In the genomic region with DNA sequence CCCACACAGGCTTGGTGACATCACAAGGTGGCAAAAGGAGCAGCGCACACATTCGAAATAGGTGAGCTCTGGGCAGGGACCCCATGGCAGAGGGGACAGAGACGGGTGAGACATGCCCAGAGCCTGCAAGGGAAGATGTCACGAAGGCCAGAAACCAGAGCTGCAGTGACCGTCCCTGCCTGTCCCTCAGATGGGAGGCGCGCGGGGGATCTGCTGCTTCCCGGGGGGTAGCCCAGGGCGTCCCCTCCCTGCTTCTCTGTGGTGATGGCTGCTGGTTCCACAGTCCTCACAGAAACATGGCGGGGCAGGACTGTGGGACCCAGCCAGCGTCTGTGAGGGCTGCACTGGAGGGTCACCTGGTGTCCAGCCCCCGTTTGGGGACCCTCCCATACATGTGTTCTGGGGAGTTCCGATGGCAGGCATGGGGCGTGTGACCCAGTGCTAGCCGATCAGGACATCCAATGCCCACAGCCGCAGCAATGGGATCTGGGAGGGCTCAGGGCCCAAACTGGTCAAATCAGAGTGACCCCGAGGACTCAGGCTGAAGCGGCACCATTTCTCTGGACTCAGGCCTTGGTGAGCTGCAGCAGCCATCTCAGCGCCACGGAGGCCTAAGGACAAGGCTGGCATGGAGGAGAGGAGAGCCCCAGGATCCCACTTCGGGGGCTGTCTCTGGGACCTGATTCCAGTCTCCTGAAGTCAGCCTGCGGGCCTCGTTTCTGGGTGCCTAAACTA, we compare ENCODE assay signal across 25 cellular contexts.
"Had no signal": no experiment of that assay in that cellular context is flagged by ENCODE, and none has a peak within 500 bp of the region (broad histone marks: within the 10 kb centered on the region; RNA-seq: fewer than 3 reads in every experiment).

No MANE protein-coding gene starts in this region.

- H3K27me3 ChIP-seq: breast epithelium, esophagus muscularis mucosa, heart right ventricle, left lung, right lobe of liver, uterus had no signal

- H3K4me1 ChIP-seq: breast epithelium, right lobe of liver, uterus had no signal

- H3K4me3 ChIP-seq: breast epithelium, esophagus muscularis mucosa, heart right ventricle, left lung, lung, right lobe of liver, uterus had no signal

- H3K36me3 ChIP-seq: breast epithelium, uterus had no signal

- H3K27ac ChIP-seq: breast epithelium, esophagus muscularis mucosa, foreskin keratinocyte, heart right ventricle, left lung, right lobe of liver, uterus, VCaP had no signal

- H3K9me3 ChIP-seq: breast epithelium, esophagus muscularis mucosa, heart right ventricle, left lung, right lobe of liver, uterus had no signal

- H3K36me3 Mint-ChIP-seq: type B pancreatic cell had no signal

- H3K27ac Mint-ChIP-seq: activated naive CD4-positive, alpha-beta T cell treated with anti-CD3 and anti-CD28 coated beads, Interleukin-2, amount 50 U/mL, for 24 hours; activated naive CD8-positive, alpha-beta T cell treated with anti-CD3 and anti-CD28 coated beads, Interleukin-2, amount 50 U/mL, for 24 hours; dendritic cell treated with granulocyte-macrophage colony-stimulating factor and Interleukin-4, amounts not matched to agents 40 ng/mL and 50 ng/mL, for 4 days; stimulated activated effector memory CD8-positive, alpha-beta T cell treated with anti-CD3 and anti-CD28 coated beads, Interleukin-12 subunit alpha, Interleukin-12 subunit beta, amount 100 ng/mL, for 72 hours; stimulated activated naive CD8-positive, alpha-beta T cell treated with anti-CD3 and anti-CD28 coated beads, Interleukin-15, Interleukin-2, amounts not matched to agents 100 ng/mL and 50 ng/mL, for 24 hours had no signal

- H3K4me3 Mint-ChIP-seq: activated naive CD4-positive, alpha-beta T cell treated with anti-CD3 and anti-CD28 coated beads, Interleukin-2, amount 50 U/mL, for 24 hours; activated naive CD8-positive, alpha-beta T cell treated with anti-CD3 and anti-CD28 coated beads, Interleukin-2, amount 50 U/mL, for 24 hours; dendritic cell treated with granulocyte-macrophage colony-stimulating factor and Interleukin-4, amounts not matched to agents 40 ng/mL and 50 ng/mL, for 4 days; stimulated activated effector memory CD8-positive, alpha-beta T cell treated with anti-CD3 and anti-CD28 coated beads, Interleukin-12 subunit alpha, Interleukin-12 subunit beta, amount 100 ng/mL, for 72 hours; stimulated activated naive CD8-positive, alpha-beta T cell treated with anti-CD3 and anti-CD28 coated beads, Interleukin-15, Interleukin-2, amounts not matched to agents 100 ng/mL and 50 ng/mL, for 24 hours; type B pancreatic cell had no signal

- H3K9me3 Mint-ChIP-seq: activated naive CD4-positive, alpha-beta T cell treated with anti-CD3 and anti-CD28 coated beads, Interleukin-2, amount 50 U/mL, for 24 hours; activated naive CD8-positive, alpha-beta T cell treated with anti-CD3 and anti-CD28 coated beads, Interleukin-2, amount 50 U/mL, for 24 hours; dendritic cell treated with granulocyte-macrophage colony-stimulating factor and Interleukin-4, amounts not matched to agents 40 ng/mL and 50 ng/mL, for 4 days; stimulated activated effector memory CD8-positive, alpha-beta T cell treated with anti-CD3 and anti-CD28 coated beads, Interleukin-12 subunit alpha, Interleukin-12 subunit beta, amount 100 ng/mL, for 72 hours; stimulated activated naive CD8-positive, alpha-beta T cell treated with anti-CD3 and anti-CD28 coated beads, Interleukin-15, Interleukin-2, amounts not matched to agents 100 ng/mL and 50 ng/mL, for 24 hours; type B pancreatic cell had no signal

- H3K27me3 Mint-ChIP-seq: activated naive CD4-positive, alpha-beta T cell treated with anti-CD3 and anti-CD28 coated beads, Interleukin-2, amount 50 U/mL, for 24 hours; activated naive CD8-positive, alpha-beta T cell treated with anti-CD3 and anti-CD28 coated beads, Interleukin-2, amount 50 U/mL, for 24 hours; dendritic cell treated with granulocyte-macrophage colony-stimulating factor and Interleukin-4, amounts not matched to agents 40 ng/mL and 50 ng/mL, for 4 days had no signal

- ATAC-seq: activated CD4-positive, CD25-positive, alpha-beta regulatory T cell treated with anti-CD3 and anti-CD28 coated beads, Interleukin-2, amount 50 U/mL, for 24 hours; activated naive CD8-positive, alpha-beta T cell treated with anti-CD3 and anti-CD28 coated beads, Interleukin-2, amount 50 U/mL, for 24 hours; foreskin keratinocyte; heart right ventricle; left lung; stimulated activated effector memory CD8-positive, alpha-beta T cell treated with anti-CD3 and anti-CD28 coated beads, Interleukin-12 subunit alpha, Interleukin-12 subunit beta, amount 100 ng/mL, for 72 hours had no signal

- DNase-seq: activated CD4-positive, alpha-beta T cell treated with anti-CD3 and anti-CD28 coated beads for 48 hours; activated CD4-positive, alpha-beta T cell treated with anti-CD3 and anti-CD28 coated beads, Interleukin-2, amount 50 U/mL, for 48 hours; activated CD8-positive, alpha-beta memory T cell treated with anti-CD3 and anti-CD28 coated beads for 24 hours; activated naive CD8-positive, alpha-beta T cell treated with anti-CD3 and anti-CD28 coated beads, Interleukin-2, amount 50 U/mL, for 24 hours; amygdala; central memory CD4-positive, alpha-beta T cell; foreskin keratinocyte; heart right ventricle; kidney glomerular epithelial cell; left lung; mesendoderm; stimulated activated CD4-positive, alpha-beta T cell treated with anti-CD3 and anti-CD28 coated beads, Interleukin-12 subunit alpha, Interleukin-12 subunit beta, amount 100 ng/mL, for 4 hours; stimulated activated CD4-positive, alpha-beta T cell treated with anti-CD3 and anti-CD28 coated beads, Interleukin-4, amount 100 ng/mL, for 24 hours; uterus had no signal
